1 cellular context compared by ENCODE assay signal in the genomic region with DNA sequence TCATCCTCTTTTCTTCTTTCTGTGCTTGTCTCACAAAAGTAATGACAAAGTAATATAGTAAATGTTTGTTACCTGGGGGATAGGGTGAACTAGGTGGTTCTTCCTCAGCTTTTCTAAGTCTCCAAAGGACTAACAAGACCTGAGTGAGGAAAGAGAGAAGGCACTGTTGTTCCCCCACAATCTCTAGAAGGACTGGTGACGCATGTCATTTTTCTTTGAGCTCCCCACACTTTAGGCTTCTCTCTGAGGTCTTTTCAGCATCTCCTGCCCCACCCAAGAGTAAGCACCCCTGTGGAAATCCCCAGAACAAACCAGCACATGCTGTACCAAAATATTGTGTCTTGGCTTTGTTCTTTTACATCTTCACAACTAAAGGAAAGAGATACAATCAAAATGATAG.
TF ChIP-seq lines count a peak whose summit lies in the region.

No MANE protein-coding gene starts in this region.

TF ChIP-seq in GM23338, 12 proteins besides CTCF, POLR2A, EP300 and RAD21 (continued from another document):
- TF ChIP-seq, protein P1, sequence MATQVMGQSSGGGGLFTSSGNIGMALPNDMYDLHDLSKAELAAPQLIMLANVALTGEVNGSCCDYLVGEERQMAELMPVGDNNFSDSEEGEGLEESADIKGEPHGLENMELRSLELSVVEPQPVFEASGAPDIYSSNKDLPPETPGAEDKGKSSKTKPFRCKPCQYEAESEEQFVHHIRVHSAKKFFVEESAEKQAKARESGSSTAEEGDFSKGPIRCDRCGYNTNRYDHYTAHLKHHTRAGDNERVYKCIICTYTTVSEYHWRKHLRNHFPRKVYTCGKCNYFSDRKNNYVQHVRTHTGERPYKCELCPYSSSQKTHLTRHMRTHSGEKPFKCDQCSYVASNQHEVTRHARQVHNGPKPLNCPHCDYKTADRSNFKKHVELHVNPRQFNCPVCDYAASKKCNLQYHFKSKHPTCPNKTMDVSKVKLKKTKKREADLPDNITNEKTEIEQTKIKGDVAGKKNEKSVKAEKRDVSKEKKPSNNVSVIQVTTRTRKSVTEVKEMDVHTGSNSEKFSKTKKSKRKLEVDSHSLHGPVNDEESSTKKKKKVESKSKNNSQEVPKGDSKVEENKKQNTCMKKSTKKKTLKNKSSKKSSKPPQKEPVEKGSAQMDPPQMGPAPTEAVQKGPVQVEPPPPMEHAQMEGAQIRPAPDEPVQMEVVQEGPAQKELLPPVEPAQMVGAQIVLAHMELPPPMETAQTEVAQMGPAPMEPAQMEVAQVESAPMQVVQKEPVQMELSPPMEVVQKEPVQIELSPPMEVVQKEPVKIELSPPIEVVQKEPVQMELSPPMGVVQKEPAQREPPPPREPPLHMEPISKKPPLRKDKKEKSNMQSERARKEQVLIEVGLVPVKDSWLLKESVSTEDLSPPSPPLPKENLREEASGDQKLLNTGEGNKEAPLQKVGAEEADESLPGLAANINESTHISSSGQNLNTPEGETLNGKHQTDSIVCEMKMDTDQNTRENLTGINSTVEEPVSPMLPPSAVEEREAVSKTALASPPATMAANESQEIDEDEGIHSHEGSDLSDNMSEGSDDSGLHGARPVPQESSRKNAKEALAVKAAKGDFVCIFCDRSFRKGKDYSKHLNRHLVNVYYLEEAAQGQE (IDR thresholded peaks at IDR 0.05; ENCODE audit: unreplicated experiment) = no peak
- no peak for TF ChIP-seq STAT1 (IDR thresholded peaks at IDR 0.05; ENCODE audit: unreplicated experiment)
- TF ChIP-seq ZNF114 (CRISPR knock-in tag; IDR thresholded peaks at IDR 0.05) = no peak
- no peak for TF ChIP-seq ZNF331 (CRISPR knock-in tag; IDR thresholded peaks at IDR 0.05; ENCODE audit: low read depth)
